Comparison of ENCODE assay signal across 11 cellular contexts in genomic region chr1:158998037-158998780, GRCh38. TPM values are rescaled to one million over a fixed set of nuclear protein-coding genes. Genes with fewer than 3 reads are reported as not detected.
A peak's percentile ranks its signal among the peaks of the same experiment; 100 is the strongest.
DNase-seq lines count a peak whose midpoint lies in the region; ATAC-seq and TF ChIP-seq lines count a peak whose summit lies in the region.
"Had no signal": no experiment of that assay in that cellular context is flagged by ENCODE, and none has a peak within 500 bp of the region (broad histone marks: within the 10 kb centered on the region; RNA-seq: fewer than 3 reads in every experiment).

No MANE protein-coding gene starts in this region.

- CTCF ChIA-PET in CD4-positive, alpha-beta T cell (lab: Charles Lee) = interaction anchor here (0.6 to 1.4 kb wide), 14 partner anchors 12 to 794 kb away, joined by 3 to 7 read pairs (median 4); partner anchors contain the start of gene IFI16

- POLR2A ChIA-PET in CD4-positive, alpha-beta T cell (lab: Charles Lee) = interaction anchor here (0.6 to 2.4 kb wide), 5 partner anchors 10 to 794 kb away, joined by 3 to 11 read pairs (median 4); partner anchors contain the start of gene IFI16

- peaks cover 2% of the 10 kb centered on the region for H3K9me3 Mint-ChIP-seq in CD4-positive, alpha-beta T cell
- peaks cover 4% of the 10 kb centered on the region for H3K9me3 Mint-ChIP-seq in natural killer cell treated with Interleukin-12 subunit alpha and Interleukin-12 subunit beta and Interleukin-15 and Interleukin-18, amount 100 ng/mL, for 72 hours
- no peaks in the 10 kb centered on the region for H3K9me3 Mint-ChIP-seq in endothelial cell (ENCODE audit: unreplicated experiment)

- no peak for TF ChIP-seq CTCF in CD4-positive, alpha-beta T cell (IDR thresholded peaks at IDR 0.05)
- no peak for TF ChIP-seq CTCF in astrocyte of the cerebellum (IDR thresholded peaks at IDR 0.05; ENCODE audit: low read depth, low read length, missing control alignments)
- TF ChIP-seq CTCF in endothelial cell (IDR thresholded peaks at IDR 0.05; ENCODE audit: unreplicated experiment) = no peak

- peaks cover 4% of the 10 kb centered on the region for H3K36me3 Mint-ChIP-seq in CD4-positive, alpha-beta T cell (ENCODE audit: low read depth)
- H3K36me3 Mint-ChIP-seq in natural killer cell treated with Interleukin-12 subunit alpha and Interleukin-12 subunit beta and Interleukin-15 and Interleukin-18, amount 100 ng/mL, for 72 hours = peaks cover 12% of the 10 kb centered on the region
- no peaks in the 10 kb centered on the region for H3K36me3 Mint-ChIP-seq in endothelial cell (ENCODE audit: low read depth, unreplicated experiment)

- H3K4me1 Mint-ChIP-seq in CD4-positive, alpha-beta T cell (ENCODE audit: low read depth) = peaks cover 32% of the 10 kb centered on the region
- H3K4me1 Mint-ChIP-seq in natural killer cell treated with Interleukin-12 subunit alpha and Interleukin-12 subunit beta and Interleukin-15 and Interleukin-18, amount 100 ng/mL, for 72 hours (ENCODE audit: low read depth in 2 of 2) = peaks cover 49 to 55% of the 10 kb centered on the region in 2 donors
- H3K4me1 Mint-ChIP-seq in endothelial cell (ENCODE audit: unreplicated experiment) = peaks cover 11% of the 10 kb centered on the region

- H3K4me3 Mint-ChIP-seq in CD4-positive, alpha-beta T cell = peak overlapping the region; percentile 57
- H3K4me3 Mint-ChIP-seq in natural killer cell treated with Interleukin-12 subunit alpha and Interleukin-12 subunit beta and Interleukin-15 and Interleukin-18, amount 100 ng/mL, for 72 hours = peak overlapping the region; percentile 50
- H3K4me3 Mint-ChIP-seq in endothelial cell (ENCODE audit: unreplicated experiment) = no peak overlapping the region
- H3K4me3 Mint-ChIP-seq: activated naive CD8-positive, alpha-beta T cell had no signal

- H3K27me3 ChIP-seq in CD4-positive, alpha-beta T cell (ENCODE audit: control insufficient read depth, insufficient read depth, low read length) = no peaks in the 10 kb centered on the region

- no peak overlapping the region for H3K27ac ChIP-seq in CD4-positive, alpha-beta T cell (ENCODE audit: low read depth, low read length)

- DNase-seq in CD4-positive, alpha-beta T cell = no peak
- DNase-seq in astrocyte of the cerebellum (ENCODE audit: low read depth) (no peak), kidney tubule cell (ENCODE audit: low spot score) (no peak), endothelial cell (ENCODE audit: low spot score) (no peak), NCI-H446 (lab: John Stamatoyannopoulos, UW) (no peak)
- DNase-seq in natural killer cell treated with Interleukin-12 subunit alpha and Interleukin-12 subunit beta and Interleukin-15 and Interleukin-18, amount 100 ng/mL, for 72 hours (ENCODE audit: low spot score) = no peak
- no peak for DNase-seq in effector CD8-positive, alpha-beta T cell (lab: John Stamatoyannopoulos, UW)

- peak overlapping the region; percentile 61 for H3K4me3 ChIP-seq in astrocyte of the cerebellum (ENCODE audit: low read depth, low read length)
- H3K4me3 ChIP-seq: lung had no signal

- intact Hi-C loops in CD4-positive, alpha-beta T cell (cut with DNase I, micrococcal nuclease) = loop anchor here (1.0 to 10.0 kb wide), 11 partner anchors 66 to 1033 kb away; partner anchors contain the start of genes KIRREL1 (in 1 of the 2) and PYHIN1 (in 1 of the 2)

- peak; percentile 44 for ATAC-seq in CD4-positive, alpha-beta T cell (ENCODE audit: poor library complexity)
- ATAC-seq in HG02678 (IDR thresholded peaks at IDR 0.05; ENCODE audit: unreplicated experiment) = peak; percentile 33
- ATAC-seq in natural killer cell treated with Interleukin-12 subunit alpha and Interleukin-12 subunit beta and Interleukin-15 and Interleukin-18, amount 100 ng/mL, for 72 hours = peak; percentile 25 to 32

- H3K27ac Mint-ChIP-seq in CD4-positive, alpha-beta T cell = peak overlapping the region; percentile 56
- peak overlapping the region; percentile 64 to 78 for H3K27ac Mint-ChIP-seq in natural killer cell treated with Interleukin-12 subunit alpha and Interleukin-12 subunit beta and Interleukin-15 and Interleukin-18, amount 100 ng/mL, for 72 hours
- no peak overlapping the region for H3K27ac Mint-ChIP-seq in endothelial cell (ENCODE audit: unreplicated experiment)

- in situ Hi-C loops in astrocyte of the cerebellum (cut with HindIII; ENCODE audit: low sequenced_read_pairs) = no loop called here

- H3K9me3 ChIP-seq in CD4-positive, alpha-beta T cell (ENCODE audit: control insufficient read depth, low read length) = no peaks in the 10 kb centered on the region

- H3K27me3 Mint-ChIP-seq in CD4-positive, alpha-beta T cell = no peaks in the 10 kb centered on the region
- no peaks in the 10 kb centered on the region for H3K27me3 Mint-ChIP-seq in natural killer cell treated with Interleukin-12 subunit alpha and Interleukin-12 subunit beta and Interleukin-15 and Interleukin-18, amount 100 ng/mL, for 72 hours
- H3K27me3 Mint-ChIP-seq in endothelial cell (ENCODE audit: unreplicated experiment) = no peaks in the 10 kb centered on the region
- H3K27me3 Mint-ChIP-seq: activated naive CD8-positive, alpha-beta T cell had no signal

RNA-seq across cellular contexts. Expression of gene IFI16, which starts 11.5 kb away (rescaled TPM):
- 10 to 100 TPM; 36.9 to 37.6 TPM for total RNA-seq in CD4-positive, alpha-beta T cell
- 100 to 1,000 TPM; 186 to 228 TPM for total RNA-seq in natural killer cell treated with Interleukin-12 subunit alpha and Interleukin-12 subunit beta and Interleukin-15 and Interleukin-18, amount 100 ng/mL, for 72 hours
- total RNA-seq in endothelial cell (ENCODE audit: unreplicated experiment) = 258 TPM
- total RNA-seq: G401 had no signal
